Comparison of ENCODE assay signal across 12 cellular contexts in the genomic region with DNA sequence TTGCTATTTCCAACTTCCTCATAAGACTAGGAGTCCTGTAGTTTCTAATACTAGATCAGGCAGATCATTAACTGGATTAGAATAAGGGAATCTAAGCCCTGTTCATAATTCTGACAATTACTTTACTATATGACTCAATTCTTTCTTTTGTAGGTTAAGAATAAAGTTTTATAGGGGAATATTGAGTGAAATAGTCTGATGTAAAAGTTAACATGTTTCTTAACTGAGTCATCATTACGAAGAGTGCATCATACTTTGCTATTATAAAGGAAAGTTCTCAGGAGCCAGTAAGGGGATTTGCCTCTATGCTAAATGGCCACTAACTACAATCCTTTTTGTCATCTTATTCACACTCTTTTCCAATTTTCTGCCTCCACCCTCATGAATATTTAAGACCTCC.
DNase-seq lines count a peak whose midpoint lies in the region; ATAC-seq and TF ChIP-seq lines count a peak whose summit lies in the region.
"Had no signal": no experiment of that assay in that cellular context is flagged by ENCODE, and none has a peak within 500 bp of the region (broad histone marks: within the 10 kb centered on the region; RNA-seq: fewer than 3 reads in every experiment).

No MANE protein-coding gene starts in this region.

- H2AFZ ChIP-seq in SK-N-SH (ENCODE audit: low read depth) (no peak overlapping the region), smooth muscle cell (ENCODE audit: low read depth) (no peak overlapping the region)

- H3F3A ChIP-seq in SK-N-SH (replicated peaks; ENCODE audit: insufficient read depth): peaks cover 34% of the 10 kb centered on the region
- H3F3A ChIP-seq in smooth muscle cell (ENCODE audit: low read depth): no peaks in the 10 kb centered on the region

- DNase-seq in H4 (ENCODE audit: low spot score) (peak; percentile 10), SK-N-SH (no peak), fibroblast of peridontal ligament (ENCODE audit: extremely low read depth) (peak; percentile 82), smooth muscle cell (lab: John Stamatoyannopoulos, UW; ENCODE audit: unreplicated experiment) (no peak), NCI-H1417 treated with DMSO at 0.1 percent for 48 hours (lab: John Stamatoyannopoulos, UW) (no peak), NCI-H774 (lab: John Stamatoyannopoulos, UW) (no peak)
- DNase-seq in stimulated activated naive CD8-positive, alpha-beta T cell treated with anti-CD3 and anti-CD28 coated beads, Interleukin-15, Interleukin-2, amounts not matched to agents 100 U/mL and 50 U/mL, for 24 hours: no peak
- DNase-seq: activated CD8-positive, alpha-beta memory T cell treated with anti-CD3 and anti-CD28 coated beads, Interleukin-2, amount 50 U/mL, for 48 hours; DMS79; testis had no signal

- H3K4me1 ChIP-seq in SK-N-SH (ENCODE audit: control insufficient read depth in 1 of 2, insufficient read depth in 2 of 2, low read depth in 1 of 2, low read length in 1 of 2) (peaks cover 0 to 22% of the 10 kb centered on the region in 2 experiments; a peak in 3 of 4 replicates), smooth muscle cell (ENCODE audit: low read depth) (no peaks in the 10 kb centered on the region)
- H3K4me1 ChIP-seq: right atrium auricular region, testis had no signal

- TF ChIP-seq CTCF in SK-N-SH (IDR thresholded peaks at IDR 0.05) (no peak), smooth muscle cell (IDR thresholded peaks at IDR 0.05; ENCODE audit: borderline replicate concordance, insufficient read depth, poor library complexity, severe bottlenecking) (no peak)

- H3K79me2 ChIP-seq in SK-N-SH (ENCODE audit: insufficient read depth) (no peaks in the 10 kb centered on the region), smooth muscle cell (ENCODE audit: low read depth) (no peaks in the 10 kb centered on the region)

- H3K27ac ChIP-seq in SK-N-SH (ENCODE audit: low read depth in 2 of 2, low read length in 1 of 2) (peak overlapping the region in 1 of 2 experiments; percentile 98; a peak in 2 of 4 replicates), smooth muscle cell (ENCODE audit: low read depth) (no peak overlapping the region)
- H3K27ac ChIP-seq: right atrium auricular region, testis had no signal

- no peak for TF ChIP-seq RAD21 in SK-N-SH (IDR thresholded peaks at IDR 0.05; ENCODE audit: low read length)

- H3K9me3 ChIP-seq in SK-N-SH: no peaks in the 10 kb centered on the region
- H3K9me3 ChIP-seq in smooth muscle cell (replicated peaks; ENCODE audit: low read depth): no peaks in the 10 kb centered on the region
- H3K9me3 ChIP-seq: right atrium auricular region, testis had no signal

- no peaks in the 10 kb centered on the region for H3K9me2 ChIP-seq in SK-N-SH

- H3K27me3 ChIP-seq in SK-N-SH (ENCODE audit: insufficient read depth) (no peaks in the 10 kb centered on the region), smooth muscle cell (ENCODE audit: low read depth) (no peaks in the 10 kb centered on the region)
- H3K27me3 ChIP-seq: right atrium auricular region, testis had no signal

- 15% methylated on average over 1 of the region's 1 CpG for WGBS in SK-N-SH (ENCODE audit: low lambda C conversion rate)
- 58% methylated on average over 1 of the region's 1 CpG for WGBS in smooth muscle cell (ENCODE audit: low lambda C conversion rate)

- CTCF ChIA-PET in SK-N-SH (lab: Yijun Ruan, JAX): no interaction called here

- H4K20me1 ChIP-seq in SK-N-SH (ENCODE audit: insufficient read depth) (no peaks in the 10 kb centered on the region), smooth muscle cell (ENCODE audit: low read depth) (no peaks in the 10 kb centered on the region)

- no peak for ATAC-seq in HG03175 (IDR thresholded peaks at IDR 0.05; ENCODE audit: unreplicated experiment)
- ATAC-seq in stimulated activated naive CD8-positive, alpha-beta T cell treated with anti-CD3 and anti-CD28 coated beads, Interleukin-15, Interleukin-2, amounts not matched to agents 100 U/mL and 50 U/mL, for 24 hours: no peak

- H3K4me3 ChIP-seq in SK-N-SH (ENCODE audit: low read depth in 2 of 2, low read length in 1 of 2): no peak overlapping the region; a peak in 1 of 4 replicates
- H3K4me3 ChIP-seq in smooth muscle cell: no peak overlapping the region
- H3K4me3 ChIP-seq: right atrium auricular region, testis had no signal

- POLR2A ChIA-PET in SK-N-SH (lab: Yijun Ruan, JAX): no interaction called here

- peaks cover 3 to 11% of the 10 kb centered on the region in 2 experiments for H3K36me3 ChIP-seq in SK-N-SH (replicated peaks in 1 of 2; ENCODE audit: control insufficient read depth in 1 of 2, insufficient read depth in 2 of 2, low read length in 1 of 2)
- H3K36me3 ChIP-seq in smooth muscle cell (ENCODE audit: low read depth): no peaks in the 10 kb centered on the region
- H3K36me3 ChIP-seq: right atrium auricular region had no signal

- H3K9ac ChIP-seq in SK-N-SH (peak overlapping the region; percentile 72; the same call in 1 of the 2 replicates), smooth muscle cell (ENCODE audit: low read depth) (no peak overlapping the region)

- H3K4me2 ChIP-seq in SK-N-SH (peak overlapping the region; percentile 59; the same call in 1 of the 2 replicates), smooth muscle cell (peak overlapping the region; percentile 39)

- TF ChIP-seq EP300 in SK-N-SH (IDR thresholded peaks at IDR 0.05; ENCODE audit: borderline replicate concordance in 1 of 2, low read depth in 1 of 2, low read length in 1 of 2): no peak; a peak in 1 of 4 replicates

TF ChIP-seq in SK-N-SH, 30 proteins besides CTCF, POLR2A, EP300 and RAD21:
- peak; percentile 82 for TF ChIP-seq JUND (IDR thresholded peaks at IDR 0.05)
- TF ChIP-seq RCOR1 (IDR thresholded peaks at IDR 0.05; ENCODE audit: low read length): no peak
- TF ChIP-seq FOSL2 (IDR thresholded peaks at IDR 0.05; ENCODE audit: borderline replicate concordance, low read depth): peak; percentile 67; the same call in 1 of the 2 replicates
- TF ChIP-seq TEAD4 (IDR thresholded peaks at IDR 0.05; ENCODE audit: borderline replicate concordance, insufficient read depth): 0 out of 2 replicates have a peak, but pooled peaks have one; percentile 14
- TF ChIP-seq, protein P1, sequence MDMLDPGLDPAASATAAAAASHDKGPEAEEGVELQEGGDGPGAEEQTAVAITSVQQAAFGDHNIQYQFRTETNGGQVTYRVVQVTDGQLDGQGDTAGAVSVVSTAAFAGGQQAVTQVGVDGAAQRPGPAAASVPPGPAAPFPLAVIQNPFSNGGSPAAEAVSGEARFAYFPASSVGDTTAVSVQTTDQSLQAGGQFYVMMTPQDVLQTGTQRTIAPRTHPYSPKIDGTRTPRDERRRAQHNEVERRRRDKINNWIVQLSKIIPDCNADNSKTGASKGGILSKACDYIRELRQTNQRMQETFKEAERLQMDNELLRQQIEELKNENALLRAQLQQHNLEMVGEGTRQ (IDR thresholded peaks at IDR 0.05; ENCODE audit: borderline replicate concordance, low read depth, low read length): no peak

Comparison
In these comparisons a context has a peak if more than half of its experiments do, and no peak if none do; other contexts are left out.
1. DNase-seq: peak in H4 (single experiment) and fibroblast of peridontal ligament (single experiment); none in SK-N-SH (single experiment), smooth muscle cell (single experiment), NCI-H1417 treated with DMSO at 0.1 percent for 48 hours (single experiment), NCI-H774 (single experiment) and stimulated activated naive CD8-positive, alpha-beta T cell treated with anti-CD3 and anti-CD28 coated beads, Interleukin-15, Interleukin-2, amounts not matched to agents 100 U/mL and 50 U/mL, for 24 hours (single experiment).